Comparison of ENCODE assay signal across 16 cellular contexts in the genomic region with DNA sequence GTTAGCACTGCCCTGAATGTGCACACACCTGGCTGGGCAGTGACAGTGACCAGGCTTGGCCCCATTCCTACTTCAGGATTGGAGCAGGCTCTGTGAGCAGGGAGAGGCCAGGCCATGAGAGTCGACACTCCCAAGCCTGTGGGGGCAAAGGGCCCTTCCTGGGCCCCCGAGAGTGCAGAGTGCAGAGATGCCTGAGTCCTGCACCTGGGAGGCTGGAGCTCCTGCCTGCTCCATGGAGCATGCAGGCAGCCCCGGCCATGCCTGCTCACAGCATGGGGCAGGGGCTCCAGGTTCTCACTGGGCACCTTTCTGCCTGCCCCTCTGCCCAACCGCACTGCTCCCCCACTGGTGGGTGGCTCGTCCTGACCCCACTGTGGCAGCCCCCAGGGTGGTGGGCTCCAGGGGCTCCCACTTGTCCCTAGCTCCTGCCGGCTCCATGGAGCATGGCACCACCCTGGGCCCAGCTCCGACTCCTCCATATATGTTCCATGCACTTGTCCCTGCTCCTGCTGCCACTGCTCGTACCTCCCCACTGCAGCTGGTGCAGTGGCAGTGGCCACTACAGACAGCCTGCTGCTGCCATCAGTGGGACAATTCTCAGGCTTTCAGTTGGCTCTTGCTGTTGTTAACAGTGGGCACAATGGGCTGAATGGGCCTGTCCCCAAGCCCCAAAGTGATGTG.
"Had no signal": no experiment of that assay in that cellular context is flagged by ENCODE, and none has a peak within 500 bp of the region (broad histone marks: within the 10 kb centered on the region; RNA-seq: fewer than 3 reads in every experiment).

No MANE protein-coding gene starts in this region.

- FAIRE-seq: small intestine had no signal

- H3K27me3 Mint-ChIP-seq: naive B cell; stimulated activated naive B cell treated with anti-CD40 and anti-IgM and Interleukin-4, amounts not matched to agents 10 μg/mL and 1 μg/mL and 100 μg/mL, for 72 hours had no signal

- ATAC-seq: foreskin keratinocyte had no signal

- H3K27ac Mint-ChIP-seq: memory B cell; naive B cell; nephron; stimulated activated naive B cell treated with anti-CD40 and anti-IgM and Interleukin-4, amounts not matched to agents 10 μg/mL and 1 μg/mL and 100 μg/mL, for 72 hours had no signal

- H3K27ac ChIP-seq: colonic mucosa, foreskin keratinocyte, lower lobe of right lung, neutrophil, thyroid gland, upper lobe of left lung, vagina had no signal

- H3K4me1 ChIP-seq: colonic mucosa, foreskin keratinocyte, lower lobe of right lung, thyroid gland, upper lobe of left lung, vagina had no signal

- H3K4me3 Mint-ChIP-seq: memory B cell; naive B cell; nephron; stimulated activated naive B cell treated with anti-CD40 and anti-IgM and Interleukin-4, amounts not matched to agents 10 μg/mL and 1 μg/mL and 100 μg/mL, for 72 hours had no signal

- DNase-seq: caudate nucleus; colonic mucosa; dermis blood vessel endothelial cell; foreskin keratinocyte; lower lobe of right lung; naive B cell; small intestine; stimulated activated CD4-positive, alpha-beta T cell treated with anti-CD3 and anti-CD28 coated beads, Interleukin-2, amount 100 ng/mL, for 48 hours; stimulated activated CD8-positive, alpha-beta memory T cell treated with anti-CD3 and anti-CD28 coated beads, Interleukin-4, amount 100 ng/mL, for 48 hours; stimulated activated naive B cell treated with anti-CD40 and anti-IgM and Interleukin-4, amounts not matched to agents 10 μg/mL and 1 μg/mL and 100 μg/mL, for 72 hours; thyroid gland had no signal

- H3K9me3 ChIP-seq: colonic mucosa, lower lobe of right lung, thyroid gland, vagina had no signal

- H3K27me3 ChIP-seq: colonic mucosa, foreskin keratinocyte, neutrophil, thyroid gland, upper lobe of left lung, vagina had no signal

- H3K36me3 Mint-ChIP-seq: memory B cell; stimulated activated naive B cell treated with anti-CD40 and anti-IgM and Interleukin-4, amounts not matched to agents 10 μg/mL and 1 μg/mL and 100 μg/mL, for 72 hours had no signal

- H3K4me3 ChIP-seq: colonic mucosa, lower lobe of right lung, thyroid gland, upper lobe of left lung, vagina had no signal

- H3K36me3 ChIP-seq: colonic mucosa, lower lobe of right lung, neutrophil, thyroid gland, upper lobe of left lung, vagina had no signal

- H3K4me1 Mint-ChIP-seq: memory B cell; nephron; stimulated activated naive B cell treated with anti-CD40 and anti-IgM and Interleukin-4, amounts not matched to agents 10 μg/mL and 1 μg/mL and 100 μg/mL, for 72 hours had no signal
